ENCODE assay signal across 23 cellular contexts in the genomic region with DNA sequence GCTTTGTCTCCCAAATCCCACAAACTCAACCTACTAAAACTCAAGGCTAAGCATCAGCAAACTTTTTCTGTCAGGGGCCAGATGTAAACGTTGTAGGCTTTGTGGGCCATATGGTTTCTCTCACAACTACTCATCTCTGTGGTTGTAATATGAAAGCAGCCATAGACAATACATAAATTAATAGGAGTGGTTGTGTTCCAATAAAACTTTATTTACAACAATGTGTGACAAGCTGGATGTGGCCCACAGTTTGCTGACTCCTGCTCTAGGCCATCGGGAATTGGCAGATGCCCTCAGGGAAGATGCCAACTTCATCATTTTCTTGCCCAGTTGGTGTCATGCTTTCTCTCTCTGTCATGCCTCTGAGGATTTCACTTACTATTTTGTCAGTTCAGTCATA.
"Had no signal": no experiment of that assay in that cellular context is flagged by ENCODE, and none has a peak within 500 bp of the region (broad histone marks: within the 10 kb centered on the region; RNA-seq: fewer than 3 reads in every experiment).

No MANE protein-coding gene starts in this region.

- H3K27ac ChIP-seq: gastroesophageal sphincter, pancreas, stomach, thoracic aorta had no signal

- DNase-seq: effector memory CD4-positive, alpha-beta T cell; foreskin fibroblast; glutamatergic neuron; kidney; left cardiac atrium; left ventricle myocardium superior; mesenchymal stem cell; midbrain; naive B cell; occipital lobe; pancreas; small intestine; stimulated activated CD4-positive, alpha-beta T cell treated with anti-CD3 and anti-CD28 coated beads, Interleukin-12 subunit alpha, Interleukin-12 subunit beta, amount 100 ng/mL, for 4 hours; stimulated activated naive CD4-positive, alpha-beta T cell; stomach; substantia nigra; transverse colon had no signal

- H3K27ac Mint-ChIP-seq: nephron, progenitor cell of endocrine pancreas had no signal

- H3K9me3 ChIP-seq: pancreas, thoracic aorta, transverse colon had no signal

- H3K27me3 ChIP-seq: gastroesophageal sphincter, pancreas, stomach, transverse colon had no signal

- H3K36me3 ChIP-seq: gastroesophageal sphincter, pancreas, stomach, thoracic aorta, transverse colon had no signal

- H3K4me1 Mint-ChIP-seq: naive B cell had no signal

- ATAC-seq: esophagus mucosa, gastroesophageal sphincter, left cardiac atrium, left ventricle myocardium superior, pancreas had no signal

- H3K4me3 Mint-ChIP-seq: naive B cell, nephron had no signal

- H3K4me3 ChIP-seq: gastroesophageal sphincter, lung, pancreas, stomach, thoracic aorta, transverse colon had no signal

- H3K27me3 Mint-ChIP-seq: progenitor cell of endocrine pancreas had no signal
